8 cellular contexts compared by ENCODE assay signal in genomic region chr12:89349814-89350213, GRCh38. TPM values are rescaled to one million over a fixed set of nuclear protein-coding genes. Genes with fewer than 3 reads are reported as not detected.
DNase-seq lines count a peak whose midpoint lies in the region; ATAC-seq lines count a peak whose summit lies in the region.

No MANE protein-coding gene starts in this region.

- peak overlapping the region; percentile 99 for H3K56ac ChIP-seq in mesendoderm (ENCODE audit: low read length)

- H3K79me1 ChIP-seq in mesendoderm (ENCODE audit: low read length), result peaks cover 6% of the 10 kb centered on the region

- H2BK120ac ChIP-seq in mesendoderm (ENCODE audit: low read depth, low read length), result no peak overlapping the region

- H3K27me3 Mint-ChIP-seq in dendritic cell treated with granulocyte-macrophage colony-stimulating factor and Interleukin-4, amounts not matched to agents 40 ng/mL and 50 ng/mL, for 4 days, result no peaks in the 10 kb centered on the region

- H3K27ac ChIP-seq in mesendoderm (ENCODE audit: low read depth, low read length), result peak overlapping the region; percentile 47

- peaks cover 33% of the 10 kb centered on the region for H3K79me2 ChIP-seq in mesendoderm (ENCODE audit: control insufficient read depth, insufficient read depth, low read length)

- H3K9me3 Mint-ChIP-seq in dendritic cell treated with granulocyte-macrophage colony-stimulating factor and Interleukin-4, amounts not matched to agents 40 ng/mL and 50 ng/mL, for 4 days, result no peaks in the 10 kb centered on the region

- H3K23ac ChIP-seq in mesendoderm (ENCODE audit: low read length), result no peak overlapping the region

- H4K8ac ChIP-seq in mesendoderm (ENCODE audit: low read depth, low read length), result no peak overlapping the region

- peak; percentile 62 for DNase-seq in SIG-M5 treated with dmso at 0.1 percent for 504 hours (lab: John Stamatoyannopoulos, UW; ENCODE audit: unreplicated experiment)
- no peak for DNase-seq in SIG-M5 (lab: John Stamatoyannopoulos, UW)
- DNase-seq in NCI-H69 (lab: John Stamatoyannopoulos, UW), result peak; percentile 74
- peak; percentile 74 for DNase-seq in mesendoderm
- DNase-seq in COR-L47 (lab: John Stamatoyannopoulos, UW), result no peak

- H3K18ac ChIP-seq in mesendoderm (ENCODE audit: low read length), result no peak overlapping the region

- peaks cover 26% of the 10 kb centered on the region for H3K4me1 ChIP-seq in mesendoderm (ENCODE audit: control insufficient read depth, low read depth, low read length)

- no peak overlapping the region for H2BK5ac ChIP-seq in mesendoderm (ENCODE audit: low read length)

- H3K36me3 ChIP-seq in mesendoderm (ENCODE audit: control insufficient read depth, insufficient read depth, low read length), result peaks cover 9% of the 10 kb centered on the region

- peaks cover 43% of the 10 kb centered on the region for H3K36me3 Mint-ChIP-seq in dendritic cell treated with granulocyte-macrophage colony-stimulating factor and Interleukin-4, amounts not matched to agents 40 ng/mL and 50 ng/mL, for 4 days (ENCODE audit: low read depth)

- H3K27me3 ChIP-seq in mesendoderm (ENCODE audit: insufficient read depth, low read length, poor library complexity), result no peaks in the 10 kb centered on the region

- no CpG with 5 or more reads among the region's 6 CpGs for WGBS in mesendoderm (ENCODE audit: extremely low coverage, insufficient coverage, low lambda C conversion rate)

- no peak overlapping the region for H3K4ac ChIP-seq in mesendoderm (ENCODE audit: low read depth, low read length)

- peak overlapping the region; percentile 83 for H3K4me3 ChIP-seq in mesendoderm (ENCODE audit: low read length)

- H4K5ac ChIP-seq in mesendoderm (ENCODE audit: low read length), result no peak overlapping the region

- peak overlapping the region; percentile 91 for H3K27ac Mint-ChIP-seq in dendritic cell treated with granulocyte-macrophage colony-stimulating factor and Interleukin-4, amounts not matched to agents 40 ng/mL and 50 ng/mL, for 4 days

- peak overlapping the region; percentile 63 for H3K4me2 ChIP-seq in mesendoderm (ENCODE audit: low read length)

- peak overlapping the region; percentile 90 for H3K9ac ChIP-seq in mesendoderm (ENCODE audit: low read length)

- H2AK5ac ChIP-seq in mesendoderm (ENCODE audit: low read length), result no peak overlapping the region

- no peak overlapping the region for H2BK15ac ChIP-seq in mesendoderm (replicated peaks; ENCODE audit: low read depth)

- H3K4me1 Mint-ChIP-seq in dendritic cell treated with granulocyte-macrophage colony-stimulating factor and Interleukin-4, amounts not matched to agents 40 ng/mL and 50 ng/mL, for 4 days (ENCODE audit: low read depth), result peaks cover 76% of the 10 kb centered on the region

- ATAC-seq in HG03159 (IDR thresholded peaks at IDR 0.05; ENCODE audit: unreplicated experiment) (no peak), GM21737 (IDR thresholded peaks at IDR 0.05; ENCODE audit: unreplicated experiment) (no peak)

- intact Hi-C loops in dendritic cell treated with granulocyte-macrophage colony-stimulating factor and Interleukin-4, amounts not matched to agents 40 ng/mL and 50 ng/mL, for 4 days (cut with micrococcal nuclease), result loop anchor here (5.0 kb wide), 2 partner anchors 177 to 298 kb away; partner anchors contain the start of gene POC1B

- H3K4me3 Mint-ChIP-seq in dendritic cell treated with granulocyte-macrophage colony-stimulating factor and Interleukin-4, amounts not matched to agents 40 ng/mL and 50 ng/mL, for 4 days, result peak overlapping the region; percentile 92

RNA-seq across cellular contexts. Expression of gene DUSP6, which starts 2.5 kb away (rescaled TPM):
- 30.5 TPM for polyA plus RNA-seq in mesendoderm (2013, experiment 1 of 2)
- 30.1 TPM for polyA plus RNA-seq in mesendoderm (2013, experiment 2 of 2)

Comparison
In these comparisons a context has a peak if more than half of its experiments do, and no peak if none do; other contexts are left out.
1. DNase-seq: peak in SIG-M5 treated with dmso at 0.1 percent for 504 hours (single experiment), NCI-H69 (single experiment) and mesendoderm (single experiment); none in SIG-M5 (single experiment) and COR-L47 (single experiment).